Comparison of ENCODE assay signal across 10 cellular contexts in the genomic region with DNA sequence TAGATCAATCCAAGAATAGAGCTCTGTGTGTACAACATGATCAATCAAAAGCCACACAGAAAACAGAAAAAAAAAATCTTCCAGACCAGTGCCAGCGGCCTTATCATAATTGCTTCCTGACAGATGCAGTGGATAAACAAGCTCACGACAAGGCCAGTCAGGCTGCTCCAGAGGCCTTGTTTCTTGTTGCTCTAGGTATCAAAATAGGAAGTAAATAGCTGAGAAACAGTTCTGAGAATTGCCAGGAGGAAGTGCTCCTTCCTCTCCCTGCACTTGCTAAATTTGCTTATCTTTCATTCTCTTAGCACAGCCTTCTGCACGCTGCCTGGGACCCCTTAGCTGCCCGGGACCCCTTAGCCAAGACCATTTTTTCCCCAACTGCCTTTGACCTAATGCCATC.
A peak's percentile ranks its signal among the peaks of the same experiment; 100 is the strongest.
DNase-seq lines count a peak whose midpoint lies in the region; ATAC-seq, FAIRE-seq and TF ChIP-seq lines count a peak whose summit lies in the region.
"Had no signal": no experiment of that assay in that cellular context is flagged by ENCODE, and none has a peak within 500 bp of the region (broad histone marks: within the 10 kb centered on the region; RNA-seq: fewer than 3 reads in every experiment).

No MANE protein-coding gene starts in this region.

- peaks cover 7% of the 10 kb centered on the region for H3K36me3 Mint-ChIP-seq in endothelial cell (ENCODE audit: low read depth, unreplicated experiment)
- no peaks in the 10 kb centered on the region for H3K36me3 Mint-ChIP-seq in activated naive CD8-positive, alpha-beta T cell treated with anti-CD3 and anti-CD28 coated beads, Interleukin-2, amount 50 U/mL, for 24 hours (ENCODE audit: low read depth)

- intact Hi-C loops in HepG2 (cut with micrococcal nuclease; ENCODE audit: unreplicated experiment): no loop called here

- TF ChIP-seq RAD21 in liver (IDR thresholded peaks at IDR 0.05): no peak
- TF ChIP-seq RAD21 in HepG2 (CRISPR knock-in tag; IDR thresholded peaks at IDR 0.05): no peak

- no peak for TF ChIP-seq POLR2A in HepG2 (IDR thresholded peaks at IDR 0.05; ENCODE audit: insufficient read depth in 1 of 2, low read depth in 2 of 2, low read length in 2 of 2)

- in situ Hi-C loops in HepG2 (cut with HindIII; ENCODE audit: extremely low pct_ligation_motif_present, low pct_unique_long_range_greater_than_20kb): no loop called here

- H3K36me3 ChIP-seq in liver (ENCODE audit: control insufficient read depth in 4 of 4, insufficient read depth in 3 of 4, low read depth in 1 of 4, low read length in 3 of 4): no peaks in the 10 kb centered on the region
- no peaks in the 10 kb centered on the region for H3K36me3 ChIP-seq in HepG2 (replicated peaks in 1 of 2; ENCODE audit: control insufficient read depth in 1 of 2, insufficient read depth in 2 of 2, low read length in 2 of 2)

- H3K4me2 ChIP-seq in HepG2 (ENCODE audit: low read depth, low read length): no peak overlapping the region

- ATAC-seq in HepG2 (no peak), HG03520 (IDR thresholded peaks at IDR 0.05; ENCODE audit: unreplicated experiment) (peak; percentile 75), HG02763 (IDR thresholded peaks at IDR 0.05; ENCODE audit: unreplicated experiment) (no peak)
- ATAC-seq in activated naive CD8-positive, alpha-beta T cell treated with anti-CD3 and anti-CD28 coated beads, Interleukin-2, amount 50 U/mL, for 24 hours: no peak

- H3K4me1 ChIP-seq in liver (ENCODE audit: control insufficient read depth in 4 of 4, insufficient read depth in 4 of 4, low read length in 3 of 4): peaks cover 6 to 54% (median 38%) of the 10 kb centered on the region in 4 donors
- no peaks in the 10 kb centered on the region for H3K4me1 ChIP-seq in HepG2 (ENCODE audit: insufficient read depth, low read length)

- H3K4me1 Mint-ChIP-seq in endothelial cell (ENCODE audit: unreplicated experiment): peaks cover 64% of the 10 kb centered on the region
- peaks cover 5% of the 10 kb centered on the region for H3K4me1 Mint-ChIP-seq in activated naive CD8-positive, alpha-beta T cell treated with anti-CD3 and anti-CD28 coated beads, Interleukin-2, amount 50 U/mL, for 24 hours

- H3K27me3 ChIP-seq in liver (ENCODE audit: control insufficient read depth in 4 of 4, insufficient read depth in 4 of 4, low read length in 3 of 4): no peaks in the 10 kb centered on the region
- H3K27me3 ChIP-seq in HepG2 (ENCODE audit: control insufficient read depth in 1 of 2, insufficient read depth in 2 of 2, low read length in 2 of 2): no peaks in the 10 kb centered on the region

- TF ChIP-seq EP300 in HepG2 (IDR thresholded peaks at IDR 0.05; ENCODE audit: low read depth in 2 of 2, low read length in 2 of 2): no peak
- TF ChIP-seq EP300 in HepG2 (CRISPR knock-in tag; IDR thresholded peaks at IDR 0.05; ENCODE audit: borderline replicate concordance): no peak

- no peaks in the 10 kb centered on the region for H4K20me1 ChIP-seq in HepG2 (ENCODE audit: insufficient read depth, low read length)

- H3K9ac ChIP-seq in liver (ENCODE audit: low read depth in 1 of 2, low read length in 2 of 2): no peak overlapping the region
- H3K9ac ChIP-seq in HepG2 (ENCODE audit: insufficient read depth, low read depth, low read length): no peak overlapping the region

- H3K9me3 Mint-ChIP-seq in endothelial cell (ENCODE audit: unreplicated experiment): no peaks in the 10 kb centered on the region
- no peaks in the 10 kb centered on the region for H3K9me3 Mint-ChIP-seq in activated naive CD8-positive, alpha-beta T cell treated with anti-CD3 and anti-CD28 coated beads, Interleukin-2, amount 50 U/mL, for 24 hours

- H3K27me3 Mint-ChIP-seq in endothelial cell (ENCODE audit: unreplicated experiment): peaks cover under 1% of the 10 kb centered on the region
- H3K27me3 Mint-ChIP-seq in activated naive CD8-positive, alpha-beta T cell treated with anti-CD3 and anti-CD28 coated beads, Interleukin-2, amount 50 U/mL, for 24 hours: no peaks in the 10 kb centered on the region

- H3K27ac ChIP-seq in liver (ENCODE audit: low read depth in 1 of 2, low read length in 2 of 2): no peak overlapping the region
- H3K27ac ChIP-seq in HepG2 (ENCODE audit: extremely low read length, insufficient read depth, low read length): no peak overlapping the region

- no peak overlapping the region for H2AFZ ChIP-seq in HepG2 (ENCODE audit: low read length)

- BruUV-seq in HepG2 (replicated peaks; lab: Mats Ljungman, UMichigan): no TSS peak

- H3K4me3 ChIP-seq in liver (ENCODE audit: low read depth in 1 of 3, low read length in 3 of 3) (no peak overlapping the region), HepG2 (replicated peaks in 1 of 3; ENCODE audit: insufficient read depth in 1 of 3, low read depth in 2 of 3, low read length in 3 of 3) (no peak overlapping the region)

- DNase-seq in HepG2 (ENCODE audit: low spot score) (no peak), endothelial cell (ENCODE audit: low spot score) (peak; percentile 45), HPDE6-E6E7 (ENCODE audit: extremely low spot score) (no peak)
- no peak for DNase-seq in activated naive CD8-positive, alpha-beta T cell treated with anti-CD3 and anti-CD28 coated beads, Interleukin-2, amount 50 U/mL, for 24 hours
- no peak for DNase-seq in stimulated activated CD8-positive, alpha-beta memory T cell treated with anti-CD3 and anti-CD28 coated beads, Interleukin-4, amount 100 ng/mL, for 48 hours
- DNase-seq: C1 segment of cervical spinal cord; stimulated activated CD4-positive, alpha-beta T cell treated with anti-CD3 and anti-CD28 coated beads, Interleukin-15, amount 100 ng/mL, for 24 hours had no signal

- H3K9me3 ChIP-seq in liver (ENCODE audit: control insufficient read depth in 4 of 4, low read length in 3 of 4) (no peaks in the 10 kb centered on the region), HepG2 (ENCODE audit: low read length) (no peaks in the 10 kb centered on the region)

- POLR2A ChIA-PET in HepG2 (lab: Yijun Ruan, JAX): no interaction called here

- CTCF ChIA-PET in HepG2 (lab: Yijun Ruan, JAX; ENCODE audit: low intra/inter-chr PET ratio, low total read pairs): no interaction called here

- peak overlapping the region; percentile 100 for H3K27ac Mint-ChIP-seq in endothelial cell (ENCODE audit: unreplicated experiment)
- H3K27ac Mint-ChIP-seq in activated naive CD8-positive, alpha-beta T cell treated with anti-CD3 and anti-CD28 coated beads, Interleukin-2, amount 50 U/mL, for 24 hours: no peak overlapping the region

- no peak for FAIRE-seq in HepG2 (lab: Jason Lieb, UNC)

- WGBS in liver: 31% methylated on average over 4 of the region's 4 CpGs
- 0% methylated on average over 3 of the region's 4 CpGs for WGBS in HepG2 (ENCODE audit: low lambda C conversion rate)

- no peak for TF ChIP-seq CTCF in liver (IDR thresholded peaks at IDR 0.05; ENCODE audit: low read depth, low read length, missing input control)
- no peak for TF ChIP-seq CTCF in HepG2 (CRISPR knock-in tag; IDR thresholded peaks at IDR 0.05)
- TF ChIP-seq CTCF in endothelial cell (IDR thresholded peaks at IDR 0.05; ENCODE audit: unreplicated experiment): no peak

- no peaks in the 10 kb centered on the region for H3K79me2 ChIP-seq in HepG2 (ENCODE audit: insufficient read depth, low read length)

- no peak overlapping the region for H3K4me3 Mint-ChIP-seq in endothelial cell (ENCODE audit: unreplicated experiment)
- H3K4me3 Mint-ChIP-seq in activated naive CD8-positive, alpha-beta T cell treated with anti-CD3 and anti-CD28 coated beads, Interleukin-2, amount 50 U/mL, for 24 hours: no peak overlapping the region

TF ChIP-seq in liver, 16 proteins besides CTCF, POLR2A, EP300 and RAD21:
- TF ChIP-seq, protein P1, sequence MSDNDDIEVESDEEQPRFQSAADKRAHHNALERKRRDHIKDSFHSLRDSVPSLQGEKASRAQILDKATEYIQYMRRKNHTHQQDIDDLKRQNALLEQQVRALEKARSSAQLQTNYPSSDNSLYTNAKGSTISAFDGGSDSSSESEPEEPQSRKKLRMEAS (IDR thresholded peaks at IDR 0.05): peak; percentile 19
- no peak for TF ChIP-seq YY1 (IDR thresholded peaks at IDR 0.05)

TF ChIP-seq in HepG2, 621 proteins besides CTCF, POLR2A, EP300 and RAD21:
- no peak for TF ChIP-seq ZNF10 (CRISPR knock-in tag; IDR thresholded peaks at IDR 0.05; ENCODE audit: borderline replicate concordance, low read depth)
- TF ChIP-seq, protein P2, sequence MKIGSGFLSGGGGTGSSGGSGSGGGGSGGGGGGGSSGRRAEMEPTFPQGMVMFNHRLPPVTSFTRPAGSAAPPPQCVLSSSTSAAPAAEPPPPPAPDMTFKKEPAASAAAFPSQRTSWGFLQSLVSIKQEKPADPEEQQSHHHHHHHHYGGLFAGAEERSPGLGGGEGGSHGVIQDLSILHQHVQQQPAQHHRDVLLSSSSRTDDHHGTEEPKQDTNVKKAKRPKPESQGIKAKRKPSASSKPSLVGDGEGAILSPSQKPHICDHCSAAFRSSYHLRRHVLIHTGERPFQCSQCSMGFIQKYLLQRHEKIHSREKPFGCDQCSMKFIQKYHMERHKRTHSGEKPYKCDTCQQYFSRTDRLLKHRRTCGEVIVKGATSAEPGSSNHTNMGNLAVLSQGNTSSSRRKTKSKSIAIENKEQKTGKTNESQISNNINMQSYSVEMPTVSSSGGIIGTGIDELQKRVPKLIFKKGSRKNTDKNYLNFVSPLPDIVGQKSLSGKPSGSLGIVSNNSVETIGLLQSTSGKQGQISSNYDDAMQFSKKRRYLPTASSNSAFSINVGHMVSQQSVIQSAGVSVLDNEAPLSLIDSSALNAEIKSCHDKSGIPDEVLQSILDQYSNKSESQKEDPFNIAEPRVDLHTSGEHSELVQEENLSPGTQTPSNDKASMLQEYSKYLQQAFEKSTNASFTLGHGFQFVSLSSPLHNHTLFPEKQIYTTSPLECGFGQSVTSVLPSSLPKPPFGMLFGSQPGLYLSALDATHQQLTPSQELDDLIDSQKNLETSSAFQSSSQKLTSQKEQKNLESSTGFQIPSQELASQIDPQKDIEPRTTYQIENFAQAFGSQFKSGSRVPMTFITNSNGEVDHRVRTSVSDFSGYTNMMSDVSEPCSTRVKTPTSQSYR (CRISPR knock-in tag; IDR thresholded peaks at IDR 0.05; ENCODE audit: borderline replicate concordance): no peak
- no peak for TF ChIP-seq ZNF34 (CRISPR knock-in tag; IDR thresholded peaks at IDR 0.05; ENCODE audit: borderline replicate concordance)
- no peak for TF ChIP-seq CCDC6 (CRISPR knock-in tag; IDR thresholded peaks at IDR 0.05)
- no peak for TF ChIP-seq MBD4 (IDR thresholded peaks at IDR 0.05; ENCODE audit: borderline replicate concordance, low read length)
- TF ChIP-seq MIXL1 (CRISPR knock-in tag; IDR thresholded peaks at IDR 0.05): no peak
- TF ChIP-seq ARNT (IDR thresholded peaks at IDR 0.05): no peak
- TF ChIP-seq SOX6 (IDR thresholded peaks at IDR 0.05): no peak
- no peak for TF ChIP-seq SOX6 (CRISPR knock-in tag; IDR thresholded peaks at IDR 0.05)
